8 cellular contexts compared by ENCODE assay signal in genomic region chr5:88879724-88880123, GRCh38. TPM values are rescaled to one million over a fixed set of nuclear protein-coding genes. Genes with fewer than 3 reads are reported as not detected.
DNase-seq lines count a peak whose midpoint lies in the region; ATAC-seq and TF ChIP-seq lines count a peak whose summit lies in the region.
"Had no signal": no experiment of that assay in that cellular context is flagged by ENCODE, and none has a peak within 500 bp of the region (broad histone marks: within the 10 kb centered on the region; RNA-seq: fewer than 3 reads in every experiment).

No MANE protein-coding gene starts in this region.

- no peak for TF ChIP-seq CTCF in WERI-Rb-1 (IDR thresholded peaks at IDR 0.05; ENCODE audit: low read depth, low read length)
- no peak for TF ChIP-seq CTCF in lung (IDR thresholded peaks at IDR 0.05; ENCODE audit: control extremely low read depth, extremely low read depth)

- ATAC-seq in lung (ENCODE audit: insufficient read depth, low FRiP score): no peak

- DNase-seq in HAP-1 (ENCODE audit: low spot score in 2 of 2): peak in 1 of 2 experiments; percentile 53
- DNase-seq in WERI-Rb-1: peak; percentile 30
- DNase-seq in lung (ENCODE audit: low spot score): no peak
- DNase-seq in NCI-H2171 (lab: John Stamatoyannopoulos, UW): no peak
- DNase-seq in NCI-H128 (lab: John Stamatoyannopoulos, UW; ENCODE audit: unreplicated experiment): no peak
- DNase-seq in activated naive CD4-positive, alpha-beta T cell (lab: John Stamatoyannopoulos, UW): no peak
- DNase-seq: cerebellar nuclear complex had no signal

- H3K36me3 ChIP-seq in HAP-1 (replicated peaks) (no peaks in the 10 kb centered on the region), WERI-Rb-1 (no peaks in the 10 kb centered on the region), lung (ENCODE audit: control insufficient read depth in 2 of 2, insufficient read depth in 2 of 2, low read length in 2 of 2) (no peaks in the 10 kb centered on the region), subcutaneous abdominal adipose tissue (ENCODE audit: control insufficient read depth in 5 of 5, insufficient read depth in 5 of 5, low read length in 5 of 5) (no peaks in the 10 kb centered on the region)

- H3K4me3 ChIP-seq in HAP-1: peak overlapping the region; percentile 4; the same call in 1 of the 2 replicates
- no peak overlapping the region for H3K4me3 ChIP-seq in WERI-Rb-1 (ENCODE audit: low read depth, low read length)
- no peak overlapping the region for H3K4me3 ChIP-seq in lung
- peak overlapping the region; percentile 44 to 93 (median 87) for H3K4me3 ChIP-seq in subcutaneous abdominal adipose tissue (ENCODE audit: low read depth in 1 of 5, low read length in 5 of 5)

- H3K27me3 ChIP-seq in HAP-1 (ENCODE audit: low read depth) (no peaks in the 10 kb centered on the region), WERI-Rb-1 (ENCODE audit: insufficient read depth, low read depth, severe bottlenecking) (no peaks in the 10 kb centered on the region), lung (ENCODE audit: control insufficient read depth, insufficient read depth) (no peaks in the 10 kb centered on the region), subcutaneous abdominal adipose tissue (ENCODE audit: control insufficient read depth in 5 of 5, insufficient read depth in 4 of 5, low read length in 5 of 5) (no peaks in the 10 kb centered on the region)

- in situ Hi-C loops in HAP-1 (cut with MboI; ENCODE audit: low sequenced_read_pairs): no loop called here

- H3K27ac ChIP-seq in WERI-Rb-1 (no peak overlapping the region), lung (ENCODE audit: low read depth in 1 of 2, low read length in 1 of 2) (peak overlapping the region; percentile 45 to 75), subcutaneous abdominal adipose tissue (ENCODE audit: low read depth, low read length) (peak overlapping the region; percentile 85)

- H3K9me3 ChIP-seq in HAP-1: no peaks in the 10 kb centered on the region
- H3K9me3 ChIP-seq in WERI-Rb-1 (ENCODE audit: severe bottlenecking): no peaks in the 10 kb centered on the region
- H3K9me3 ChIP-seq in lung (ENCODE audit: control insufficient read depth in 2 of 2, insufficient read depth in 1 of 2, low read length in 1 of 2): no peaks in the 10 kb centered on the region
- H3K9me3 ChIP-seq in subcutaneous abdominal adipose tissue (ENCODE audit: control insufficient read depth in 5 of 5, low read length in 5 of 5): no peaks in the 10 kb centered on the region

- peaks cover 45% of the 10 kb centered on the region for H3K4me1 ChIP-seq in HAP-1
- peaks cover 0 to 8% of the 10 kb centered on the region in 2 donors for H3K4me1 ChIP-seq in lung (ENCODE audit: control insufficient read depth in 2 of 2, insufficient read depth in 2 of 2, low read length in 2 of 2)
- peaks cover 0 to 48% (median 28%) of the 10 kb centered on the region in 5 donors for H3K4me1 ChIP-seq in subcutaneous abdominal adipose tissue (ENCODE audit: control insufficient read depth in 5 of 5, insufficient read depth in 5 of 5, low read length in 5 of 5)

- 33 to 37% methylated on average over 5 of the region's 5 CpGs for WGBS in lung, 2 donors

- H3K9ac ChIP-seq in subcutaneous abdominal adipose tissue (ENCODE audit: low read length in 5 of 5): peak overlapping the region in 4 of 5 donors; percentile 41 to 70 (median 49)

RNA-seq across cellular contexts. Expression of gene MEF2C, which starts 3.3 kb away (rescaled TPM):
- 100 to 1,000 TPM in 1 of 2 donors, 10 to 100 TPM in 1; 47.3 to 138 TPM for total RNA-seq in lung
- polyA plus RNA-seq in lung: 10 to 100 TPM in 1 of 2 donors, 1 to 10 TPM in 1; 9.1 to 10.3 TPM

Comparison
In these comparisons a context has a peak if more than half of its experiments do, and no peak if none do; other contexts are left out.
1. H3K4me3 ChIP-seq: peak in HAP-1 (single experiment) and subcutaneous abdominal adipose tissue (5 of 5); none in WERI-Rb-1 (single experiment) and lung (single experiment).